1 cellular context compared by ENCODE assay signal in genomic region chr3:131713416-131714118, GRCh38.
TF ChIP-seq lines count a peak whose summit lies in the region.

No MANE protein-coding gene starts in this region.

TF ChIP-seq in HEK293, 187 proteins besides CTCF, POLR2A, EP300 and RAD21 (continued from another document):
- TF ChIP-seq ZNF449 (tag by site-specific recombination; IDR thresholded peaks at IDR 0.05) (no peak), ZNF76 (tag by site-specific recombination; IDR thresholded peaks at IDR 0.05; ENCODE audit: borderline replicate concordance, low read depth) (no peak), ZNF121 (tag by site-specific recombination; IDR thresholded peaks at IDR 0.05) (no peak)
